Comparison of ENCODE assay signal across 1 cellular context in genomic region chr6:105757512-105758200, GRCh38.
TF ChIP-seq lines count a peak whose summit lies in the region.

No MANE protein-coding gene starts in this region.

TF ChIP-seq in HepG2, 621 proteins besides CTCF, POLR2A, EP300 and RAD21 (continued from another document and continues in another):
- TF ChIP-seq PITX1 (CRISPR knock-in tag; IDR thresholded peaks at IDR 0.05) (no peak), MED8 (CRISPR knock-in tag; IDR thresholded peaks at IDR 0.05; ENCODE audit: insufficient replicate concordance) (no peak), ZNF670 (CRISPR knock-in tag; IDR thresholded peaks at IDR 0.05; ENCODE audit: borderline replicate concordance) (no peak), ELF4 (CRISPR knock-in tag; IDR thresholded peaks at IDR 0.05; ENCODE audit: borderline replicate concordance) (no peak), SMARCE1 (IDR thresholded peaks at IDR 0.05; ENCODE audit: borderline replicate concordance) (no peak), NFATC3 (CRISPR knock-in tag; IDR thresholded peaks at IDR 0.05) (no peak), ZNF749 (CRISPR knock-in tag; IDR thresholded peaks at IDR 0.05; ENCODE audit: borderline replicate concordance) (no peak), NR0B2 (CRISPR knock-in tag; IDR thresholded peaks at IDR 0.05) (no peak), TCF7 (IDR thresholded peaks at IDR 0.05; ENCODE audit: low read depth) (peak; percentile 76), FIP1L1 (IDR thresholded peaks at IDR 0.05; ENCODE audit: borderline replicate concordance, insufficient read depth, low read depth, low read length) (no peak), NRL (CRISPR knock-in tag; IDR thresholded peaks at IDR 0.05; ENCODE audit: borderline replicate concordance) (no peak), YEATS4 (CRISPR knock-in tag; IDR thresholded peaks at IDR 0.05; ENCODE audit: borderline replicate concordance) (no peak), NFIC (IDR thresholded peaks at IDR 0.05; ENCODE audit: low read length) (peak; percentile 72; the same call in 1 of the 2 replicates), CENPX (CRISPR knock-in tag; IDR thresholded peaks at IDR 0.05) (no peak), PLRG1 (conservative IDR thresholded peaks at IDR 0.05) (no peak), ZNF275 (CRISPR knock-in tag; IDR thresholded peaks at IDR 0.05; ENCODE audit: borderline replicate concordance) (no peak), CSRNP1 (CRISPR knock-in tag; IDR thresholded peaks at IDR 0.05) (no peak), HHEX (CRISPR knock-in tag; IDR thresholded peaks at IDR 0.05) (no peak), ZNF629 (CRISPR knock-in tag; conservative IDR thresholded peaks at IDR 0.05) (no peak), ZNF33A (CRISPR knock-in tag; IDR thresholded peaks at IDR 0.05; ENCODE audit: borderline replicate concordance) (no peak), TRIM22 (IDR thresholded peaks at IDR 0.05) (no peak), ZNF660 (CRISPR knock-in tag; IDR thresholded peaks at IDR 0.05; ENCODE audit: borderline replicate concordance, low read depth) (no peak), ELK4 (CRISPR knock-in tag; IDR thresholded peaks at IDR 0.05; ENCODE audit: borderline replicate concordance) (no peak), FOSL1 (CRISPR knock-in tag; IDR thresholded peaks at IDR 0.05; ENCODE audit: borderline replicate concordance) (no peak), ZNF430 (CRISPR knock-in tag; IDR thresholded peaks at IDR 0.05) (no peak), ZNF709 (CRISPR knock-in tag; IDR thresholded peaks at IDR 0.05) (no peak), NFKB2 (CRISPR knock-in tag; IDR thresholded peaks at IDR 0.05; ENCODE audit: borderline replicate concordance) (no peak), SSRP1 (CRISPR knock-in tag; IDR thresholded peaks at IDR 0.05) (no peak), ARID5B (CRISPR knock-in tag; IDR thresholded peaks at IDR 0.05) (peak; percentile 81), ZNF556 (CRISPR knock-in tag; IDR thresholded peaks at IDR 0.05; ENCODE audit: borderline replicate concordance) (no peak), BCL6 (CRISPR knock-in tag; IDR thresholded peaks at IDR 0.05) (peak; percentile 91), HOXA5 (CRISPR knock-in tag; IDR thresholded peaks at IDR 0.05) (no peak), ZNF362 (CRISPR knock-in tag; IDR thresholded peaks at IDR 0.05; ENCODE audit: borderline replicate concordance) (no peak), FOXP1 (IDR thresholded peaks at IDR 0.05) (no peak), FOXP1 (CRISPR knock-in tag; IDR thresholded peaks at IDR 0.05) (peak; percentile 53; the same call in 1 of the 2 replicates), CREM (IDR thresholded peaks at IDR 0.05) (0 out of 2 replicates have a peak, but pooled peaks have one; percentile 30), CREM (CRISPR knock-in tag; IDR thresholded peaks at IDR 0.05) (no peak), ZNF337 (CRISPR knock-in tag; IDR thresholded peaks at IDR 0.05; ENCODE audit: borderline replicate concordance, low read depth) (no peak), TFDP1 (CRISPR knock-in tag; IDR thresholded peaks at IDR 0.05; ENCODE audit: borderline replicate concordance) (no peak), MBD4 (IDR thresholded peaks at IDR 0.05; ENCODE audit: borderline replicate concordance, low read length) (peak; percentile 37; the same call in 1 of the 2 replicates), RXRB (CRISPR knock-in tag; IDR thresholded peaks at IDR 0.05; ENCODE audit: borderline replicate concordance) (0 out of 2 replicates have a peak, but pooled peaks have one; percentile 16), PHF8 (CRISPR knock-in tag; IDR thresholded peaks at IDR 0.05) (no peak), ZKSCAN8 (CRISPR knock-in tag; IDR thresholded peaks at IDR 0.05; ENCODE audit: borderline replicate concordance) (no peak), FOSL2 (CRISPR knock-in tag; IDR thresholded peaks at IDR 0.05) (0 out of 2 replicates have a peak, but pooled peaks have one; percentile 13), TOPORS (CRISPR knock-in tag; IDR thresholded peaks at IDR 0.05) (no peak), SOX5 (CRISPR knock-in tag; IDR thresholded peaks at IDR 0.05; ENCODE audit: borderline replicate concordance) (peak; percentile 92), POLR2G (IDR thresholded peaks at IDR 0.05; ENCODE audit: low read depth, low read length) (no peak), TBX3 (IDR thresholded peaks at IDR 0.05; ENCODE audit: borderline replicate concordance) (peak; percentile 70), KLF16 (CRISPR knock-in tag; IDR thresholded peaks at IDR 0.05) (no peak), IRF1 (CRISPR knock-in tag; IDR thresholded peaks at IDR 0.05; ENCODE audit: low read depth) (no peak), RARG (CRISPR knock-in tag; IDR thresholded peaks at IDR 0.05; ENCODE audit: low read depth) (no peak), RARA (CRISPR knock-in tag; IDR thresholded peaks at IDR 0.05) (peak; percentile 77), CERS6 (CRISPR knock-in tag; IDR thresholded peaks at IDR 0.05) (no peak), TBX2 (CRISPR knock-in tag; IDR thresholded peaks at IDR 0.05; ENCODE audit: borderline replicate concordance) (peak; percentile 25; the same call in 1 of the 2 replicates), SNAPC5 (CRISPR knock-in tag; IDR thresholded peaks at IDR 0.05; ENCODE audit: borderline replicate concordance) (no peak), GLI4 (CRISPR knock-in tag; IDR thresholded peaks at IDR 0.05; ENCODE audit: borderline replicate concordance) (no peak), ZNF296 (CRISPR knock-in tag; conservative IDR thresholded peaks at IDR 0.05) (no peak), MAFF (IDR thresholded peaks at IDR 0.05; ENCODE audit: low read depth, low read length) (no peak)
